ENCODE assay signal across 8 cellular contexts in genomic region chr11:33734441-33735165, GRCh38. TPM values are rescaled to one million over a fixed set of nuclear protein-coding genes. Genes with fewer than 3 reads are reported as not detected.
DNase-seq lines count a peak whose midpoint lies in the region; ATAC-seq and TF ChIP-seq lines count a peak whose summit lies in the region.

No MANE protein-coding gene starts in this region.

- in situ Hi-C loops in GM23248 (cut with MboI) (no loop called here), GM13976 (cut with MboI; ENCODE audit: low sequenced_read_pairs, unreplicated experiment) (no loop called here)

- no peak overlapping the region for H3K23ac ChIP-seq in neuronal stem cell (ENCODE audit: low read depth, low read length, poor library complexity)

- no peak overlapping the region for H2AK5ac ChIP-seq in neuronal stem cell (ENCODE audit: low read depth, low read length)

- H3K4me1 ChIP-seq in GM23248 (ENCODE audit: insufficient read depth) (peaks cover 63% of the 10 kb centered on the region), esophagus muscularis mucosa (peaks cover 41 to 68% (median 67%) of the 10 kb centered on the region in 4 donors), neuronal stem cell (ENCODE audit: control insufficient read depth in 2 of 2, insufficient read depth in 1 of 2, low read depth in 1 of 2, low read length in 2 of 2) (peaks cover 7 to 8% of the 10 kb centered on the region in 2 donors)

- no peak overlapping the region for H2AFZ ChIP-seq in GM23248
- H2AFZ ChIP-seq in neuronal stem cell (ENCODE audit: low read length) = no peak overlapping the region

- H2BK120ac ChIP-seq in neuronal stem cell (ENCODE audit: low read depth, low read length) = no peak overlapping the region

- H3K79me1 ChIP-seq in neuronal stem cell (ENCODE audit: low read depth, low read length) = no peaks in the 10 kb centered on the region

- peak; percentile 64 for DNase-seq in GM23248
- DNase-seq in RPMI8226 = peak; percentile 22
- no peak for DNase-seq in esophagus muscularis mucosa (ENCODE audit: extremely low spot score)
- DNase-seq in neuronal stem cell (ENCODE audit: low spot score) = no peak
- DNase-seq in stimulated activated CD4-positive, alpha-beta T cell treated with anti-CD3 and anti-CD28 coated beads, Interleukin-4, amount 100 ng/mL, for 1 hour = no peak
- no peak for DNase-seq in HEK293T (ENCODE audit: extremely low spot score)
- no peak for DNase-seq in GM13976 (ENCODE audit: low spot score)

- TF ChIP-seq CTCF in esophagus muscularis mucosa (IDR thresholded peaks at IDR 0.05) (no peak), GM13976 (IDR thresholded peaks at IDR 0.05; ENCODE audit: borderline replicate concordance, control extremely low read depth, extremely low read depth, insufficient read depth, missing control alignments) (no peak)

- H3K9ac ChIP-seq in GM23248 = peak overlapping the region; percentile 99
- no peak overlapping the region for H3K9ac ChIP-seq in neuronal stem cell (ENCODE audit: low read depth, low read length, poor library complexity)

- H4K20me1 ChIP-seq in GM23248 (ENCODE audit: insufficient read depth) = peaks cover 11% of the 10 kb centered on the region; the same call in 1 of the 2 replicates

- H3F3A ChIP-seq in GM23248 (ENCODE audit: insufficient read depth) = peaks cover 61% of the 10 kb centered on the region

- no peak for ATAC-seq in HG02610 (IDR thresholded peaks at IDR 0.05; ENCODE audit: unreplicated experiment)

- H2BK12ac ChIP-seq in neuronal stem cell (ENCODE audit: low read length) = no peak overlapping the region

- intact Hi-C loops in esophagus muscularis mucosa (cut with DNase I) = loop anchor here (5.0 kb wide), 1 partner anchor 37 kb away; no protein-coding TSS in a partner anchor

- H3K14ac ChIP-seq in neuronal stem cell (ENCODE audit: low read length) = no peak overlapping the region

- H3K79me2 ChIP-seq in GM23248 (ENCODE audit: insufficient read depth) = peaks cover 66% of the 10 kb centered on the region

- CTCF ChIA-PET in HEK293T (lab: Yijun Ruan, JAX) = no interaction called here

- no peak overlapping the region for H3K4ac ChIP-seq in neuronal stem cell (ENCODE audit: low read length)

- POLR2A ChIA-PET in HEK293T (lab: Yijun Ruan, JAX) = no interaction called here

- WGBS in GM23248 (ENCODE audit: low coverage in 1 of 2, low lambda C conversion rate in 2 of 2, missing lambda C conversion rate in 2 of 2), 2 experiments = 1 to 3% methylated on average over 10 of the region's 10 CpGs
- 9% methylated on average over 10 of the region's 10 CpGs for WGBS in esophagus muscularis mucosa
- WGBS in neuronal stem cell (ENCODE audit: extremely low coverage in 2 of 2, insufficient read length in 2 of 2, insufficient replicate concordance in 1 of 2), 2 donors = no CpG with 5 or more reads among the region's 10 CpGs

- H3K9me3 ChIP-seq in GM23248 (ENCODE audit: low read depth) (no peaks in the 10 kb centered on the region), esophagus muscularis mucosa (no peaks in the 10 kb centered on the region), neuronal stem cell (replicated peaks in 1 of 2; ENCODE audit: control insufficient read depth in 2 of 2, insufficient read depth in 1 of 2, low read depth in 1 of 2, low read length in 2 of 2) (peaks cover 0 to 5% of the 10 kb centered on the region in 2 donors)

- no peak for TF ChIP-seq EP300 in esophagus muscularis mucosa (IDR thresholded peaks at IDR 0.05)

- no peak overlapping the region for H4K8ac ChIP-seq in neuronal stem cell (ENCODE audit: low read depth, low read length)

- H3K36me3 ChIP-seq in GM23248 (ENCODE audit: low read depth) = peaks cover 23% of the 10 kb centered on the region
- H3K36me3 ChIP-seq in esophagus muscularis mucosa = peaks cover 0 to 16% (median 4%) of the 10 kb centered on the region in 4 donors
- peaks cover 2 to 25% of the 10 kb centered on the region in 2 donors for H3K36me3 ChIP-seq in neuronal stem cell (replicated peaks in 1 of 2; ENCODE audit: control insufficient read depth in 2 of 2, insufficient read depth in 2 of 2, low read length in 2 of 2)

- H3K4me3 ChIP-seq in GM23248 = peak overlapping the region; percentile 84
- H3K4me3 ChIP-seq in esophagus muscularis mucosa = peak overlapping the region; percentile 81 to 93 (median 87)
- peak overlapping the region; percentile 78 to 96 for H3K4me3 ChIP-seq in neuronal stem cell (ENCODE audit: low read length in 2 of 2)

- no peak overlapping the region for H3K18ac ChIP-seq in neuronal stem cell (ENCODE audit: low read length)

- peak overlapping the region; percentile 95 for H3K27ac ChIP-seq in GM23248
- H3K27ac ChIP-seq in esophagus muscularis mucosa (replicated peaks in 1 of 4) = peak overlapping the region; percentile 93 to 95 (median 94)
- H3K27ac ChIP-seq in neuronal stem cell (replicated peaks; ENCODE audit: low read length) = no peak overlapping the region

- H4K91ac ChIP-seq in neuronal stem cell (ENCODE audit: low read depth, low read length, poor library complexity) = no peak overlapping the region

- H2BK15ac ChIP-seq in neuronal stem cell (ENCODE audit: low read length) = no peak overlapping the region

- peak overlapping the region; percentile 78 for H3K4me2 ChIP-seq in GM23248 (ENCODE audit: unreplicated experiment)
- H3K4me2 ChIP-seq in neuronal stem cell (ENCODE audit: insufficient read depth, low read length, poor library complexity, severe bottlenecking) = peak overlapping the region; percentile 73

- no peaks in the 10 kb centered on the region for H3K27me3 ChIP-seq in GM23248 (replicated peaks; ENCODE audit: insufficient read depth)
- H3K27me3 ChIP-seq in esophagus muscularis mucosa = no peaks in the 10 kb centered on the region
- H3K27me3 ChIP-seq in neuronal stem cell (ENCODE audit: control insufficient read depth in 3 of 3, insufficient read depth in 3 of 3, low read depth in 1 of 3, low read length in 3 of 3) = no peaks in the 10 kb centered on the region

- no peak overlapping the region for H2BK5ac ChIP-seq in neuronal stem cell (ENCODE audit: low read length)

- no peak for TF ChIP-seq POLR2A in esophagus muscularis mucosa (IDR thresholded peaks at IDR 0.05; ENCODE audit: low read depth)

- no peaks in the 10 kb centered on the region for H3K9me2 ChIP-seq in GM23248 (ENCODE audit: insufficient read depth)

TF ChIP-seq in HEK293T, 16 proteins besides CTCF, POLR2A, EP300 and RAD21:
- TF ChIP-seq BHLHE40 (IDR thresholded peaks at IDR 0.05; ENCODE audit: borderline replicate concordance) = no peak

RNA-seq across cellular contexts. Expression of gene CD59, which starts 1.6 kb away (rescaled TPM):
- 1,166 and 1,314 TPM in 2 replicates for total RNA-seq in GM23248 (2014; rRNA removed; shearing (Covaris generic))
- polyA plus RNA-seq in GM23248 (2016; fragmentation: Nextera tagmentation; extraction: Ambion mirVana) = 2,015 and 2,061 TPM in 2 replicates
- total RNA-seq in esophagus muscularis mucosa = 100 to 1,000 TPM; 135 to 528 (median 378) TPM
- polyA plus RNA-seq in neuronal stem cell (2013, experiment 1 of 2) = 75.8 TPM
- 77.5 TPM for polyA plus RNA-seq in neuronal stem cell (2013, experiment 2 of 2)

RNA-seq across cellular contexts. Expression of gene C11orf91, which starts 34.0 kb away (rescaled TPM):
- total RNA-seq in GM23248 (2014; rRNA removed; shearing (Covaris generic)) = not detected in 2 replicates
- not detected in 2 replicates for polyA plus RNA-seq in GM23248 (2016; fragmentation: Nextera tagmentation; extraction: Ambion mirVana)
- not detected for total RNA-seq in esophagus muscularis mucosa
- polyA plus RNA-seq in neuronal stem cell (2013, experiment 1 of 2) = 0.47 TPM
- polyA plus RNA-seq in neuronal stem cell (2013, experiment 2 of 2) = 0.30 TPM

RNA-seq across cellular contexts. Expression of gene FBXO3, which starts 39.7 kb away (rescaled TPM):
- total RNA-seq in GM23248 (2014; rRNA removed; shearing (Covaris generic)) = 44.6 and 72.2 TPM in 2 replicates
- 37.8 and 38.7 TPM in 2 replicates for polyA plus RNA-seq in GM23248 (2016; fragmentation: Nextera tagmentation; extraction: Ambion mirVana)
- total RNA-seq in esophagus muscularis mucosa = 10 to 100 TPM; 26.5 to 49.2 (median 43.8) TPM
- polyA plus RNA-seq in neuronal stem cell (2013, experiment 1 of 2) = 18.5 TPM
- 19.6 TPM for polyA plus RNA-seq in neuronal stem cell (2013, experiment 2 of 2)

Comparison
In these comparisons a context has a peak if more than half of its experiments do, and no peak if none do; other contexts are left out.
1. DNase-seq: peak in GM23248 (single experiment) and RPMI8226 (single experiment); none in esophagus muscularis mucosa (single experiment), neuronal stem cell (single experiment), stimulated activated CD4-positive, alpha-beta T cell treated with anti-CD3 and anti-CD28 coated beads, Interleukin-4, amount 100 ng/mL, for 1 hour (single experiment), HEK293T (single experiment) and GM13976 (single experiment).
2. Peak in every context shown above with its lines, with median percentiles within 50 percentile points of each other: H3K4me3 ChIP-seq.